ENCODE assay signal across 1 cellular context in genomic region chr11:65596520-65596919, GRCh38.
TF ChIP-seq lines count a peak whose summit lies in the region.

No MANE protein-coding gene starts in this region.

TF ChIP-seq in endothelial cell of umbilical vein, 7 proteins besides CTCF, POLR2A, EP300 and RAD21:
- TF ChIP-seq POLR2AphosphoS5 (IDR thresholded peaks at IDR 0.05; ENCODE audit: insufficient read depth, low read depth, low read length) (peak; percentile 53), FOS (IDR thresholded peaks at IDR 0.05; ENCODE audit: borderline replicate concordance, insufficient read depth, low read length) (no peak)
- TF ChIP-seq, protein P1, sequence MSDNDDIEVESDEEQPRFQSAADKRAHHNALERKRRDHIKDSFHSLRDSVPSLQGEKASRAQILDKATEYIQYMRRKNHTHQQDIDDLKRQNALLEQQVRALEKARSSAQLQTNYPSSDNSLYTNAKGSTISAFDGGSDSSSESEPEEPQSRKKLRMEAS (IDR thresholded peaks at IDR 0.05; ENCODE audit: insufficient read depth, insufficient read length): no peak
